In genomic region chr2:224145751-224146355, GRCh38 we compare ENCODE assay signal across 13 cellular contexts.
DNase-seq lines count a peak whose midpoint lies in the region; ATAC-seq and TF ChIP-seq lines count a peak whose summit lies in the region.
"Had no signal": no experiment of that assay in that cellular context is flagged by ENCODE, and none has a peak within 500 bp of the region (broad histone marks: within the 10 kb centered on the region; RNA-seq: fewer than 3 reads in every experiment).

No MANE protein-coding gene starts in this region.

- in situ Hi-C loops in astrocyte of the spinal cord (cut with HindIII; ENCODE audit: low sequenced_read_pairs) = no loop called here

- H3K36me3 ChIP-seq in heart right ventricle (no peaks in the 10 kb centered on the region), esophagus muscularis mucosa (no peaks in the 10 kb centered on the region)
- H3K36me3 ChIP-seq: gastrocnemius medialis had no signal

- DNase-seq in heart right ventricle = peak in 1 of 2 donors; percentile 44
- DNase-seq in cardiac septum (ENCODE audit: low spot score) = no peak
- DNase-seq in astrocyte of the spinal cord (ENCODE audit: low read depth, low spot score) = peak; percentile 93
- DNase-seq in hepatic stellate cell (ENCODE audit: low spot score) = peak; percentile 40
- DNase-seq in NCI-H510A treated with DMSO at 0.1 percent for 48 hours (lab: John Stamatoyannopoulos, UW) = no peak
- DNase-seq in esophagus muscularis mucosa (ENCODE audit: extremely low spot score) = no peak
- DNase-seq: activated naive CD4-positive, alpha-beta T cell treated with anti-CD3 and anti-CD28 coated beads, Interleukin-2, amount 10 ng/mL, durations not matched to agents 7 days and 5 days; AML-193; gastrocnemius medialis; H7; natural killer cell had no signal

- TF ChIP-seq CTCF in heart right ventricle (IDR thresholded peaks at IDR 0.05) = no peak
- TF ChIP-seq CTCF in astrocyte of the spinal cord (IDR thresholded peaks at IDR 0.05; ENCODE audit: low read depth, low read length) = no peak
- no peak for TF ChIP-seq CTCF in esophagus muscularis mucosa (IDR thresholded peaks at IDR 0.05)

- intact Hi-C loops in heart right ventricle (cut with DNase I) (loop anchor here in 1 of 10 donors (10.0 kb wide), 1 partner anchor 101 kb away; no protein-coding TSS in a partner anchor), cardiac septum (cut with DNase I) (loop anchor here (5.0 to 10.0 kb wide), 2 partner anchors 44 to 151 kb away; no protein-coding TSS in a partner anchor), esophagus muscularis mucosa (cut with DNase I) (no loop called here)

- ATAC-seq in heart right ventricle (peak in 6 of 8 donors; percentile 75 to 90 (median 83)), GM21529 (IDR thresholded peaks at IDR 0.05; ENCODE audit: unreplicated experiment) (no peak), GM21390 (IDR thresholded peaks at IDR 0.05; ENCODE audit: unreplicated experiment) (no peak)
- ATAC-seq: gastrocnemius medialis, natural killer cell had no signal

- no peaks in the 10 kb centered on the region for H3K9me3 ChIP-seq in heart right ventricle
- H3K9me3 ChIP-seq in esophagus muscularis mucosa = no peaks in the 10 kb centered on the region
- H3K9me3 ChIP-seq: gastrocnemius medialis had no signal

- TF ChIP-seq POLR2A in esophagus muscularis mucosa (IDR thresholded peaks at IDR 0.05; ENCODE audit: low read depth) = no peak

- no peak for TF ChIP-seq EP300 in esophagus muscularis mucosa (IDR thresholded peaks at IDR 0.05)

- H3K27me3 ChIP-seq in heart right ventricle (peaks cover 0 to 2% (median 0%) of the 10 kb centered on the region in 7 donors), esophagus muscularis mucosa (no peaks in the 10 kb centered on the region)
- H3K27me3 ChIP-seq: gastrocnemius medialis had no signal

- H3K27ac ChIP-seq in heart right ventricle (peak overlapping the region in 6 of 10 donors; percentile 32 to 64 (median 48)), esophagus muscularis mucosa (replicated peaks in 1 of 4) (peak overlapping the region in 1 of 4 donors; percentile 17)
- H3K27ac ChIP-seq: gastrocnemius medialis had no signal

- H3K4me1 ChIP-seq in heart right ventricle = peaks cover 0 to 19% (median 4%) of the 10 kb centered on the region in 9 donors
- peaks cover 0 to 7% (median 2%) of the 10 kb centered on the region in 4 donors for H3K4me1 ChIP-seq in esophagus muscularis mucosa
- H3K4me1 ChIP-seq: gastrocnemius medialis had no signal

- H3K4me3 ChIP-seq in heart right ventricle (no peak overlapping the region), astrocyte of the spinal cord (ENCODE audit: low read depth, low read length) (no peak overlapping the region), esophagus muscularis mucosa (no peak overlapping the region)
- H3K4me3 ChIP-seq: gastrocnemius medialis had no signal

- 51 to 58% methylated on average over 3 of the region's 3 CpGs for WGBS in heart right ventricle, 2 donors
- 61% methylated on average over 3 of the region's 3 CpGs for WGBS in esophagus muscularis mucosa

Comparison
In these comparisons a context has a peak if more than half of its experiments do, and no peak if none do; other contexts are left out.
1. ATAC-seq: peak in heart right ventricle (6 of 8); none in GM21529 (single experiment) and GM21390 (single experiment).
2. DNase-seq: peak in astrocyte of the spinal cord (single experiment) and hepatic stellate cell (single experiment); none in cardiac septum (single experiment), NCI-H510A treated with DMSO at 0.1 percent for 48 hours (single experiment) and esophagus muscularis mucosa (single experiment).